Comparison of ENCODE assay signal across 34 cellular contexts in genomic region chr12:75101805-75102204, GRCh38.
"Had no signal": no experiment of that assay in that cellular context is flagged by ENCODE, and none has a peak within 500 bp of the region (broad histone marks: within the 10 kb centered on the region; RNA-seq: fewer than 3 reads in every experiment).

No MANE protein-coding gene starts in this region.

- H3K27me3 ChIP-seq: MG63 had no signal

- DNase-seq: Karpas-422, Kasumi-1, MG63, MM.1S, MV-4-11, NCI-H1048, NCI-H1092, NCI-H1092 treated with DMSO at 0.1 percent for 48 hours, NCI-H1105, NCI-H1105 treated with DMSO at 0.1 percent for 48 hours, NCI-H1417, NCI-H1417 treated with DMSO at 0.1 percent for 48 hours, NCI-H1436, NCI-H1436 treated with DMSO at 0.1 percent for 48 hours, NCI-H146, NCI-H1694, NCI-H1694 treated with DMSO at 0.1 percent for 48 hours, NCI-H187, NCI-H187 treated with DMSO at 0.1 percent for 48 hours, NCI-H1930, NCI-H2029, NCI-H2029 treated with DMSO at 0.1 percent for 48 hours, NCI-H2081, NCI-H2081 treated with DMSO at 0.1 percent for 48 hours, NCI-H2107, NCI-H2171, NCI-H2171 treated with DMSO at 0.1 percent for 48 hours, NCI-H2227 treated with DMSO at 0.1 percent for 48 hours, NCI-H226, NCI-H345, NCI-H446, NCI-H446 treated with DMSO at 0.1 percent for 48 hours, NCI-H510A, NCI-H510A treated with DMSO at 0.1 percent for 48 hours had no signal

- H3K4me3 ChIP-seq: MG63 had no signal

- H3K9me3 ChIP-seq: MG63 had no signal

- H3K36me3 ChIP-seq: MG63 had no signal
